ENCODE assay signal across 13 cellular contexts in the genomic region with DNA sequence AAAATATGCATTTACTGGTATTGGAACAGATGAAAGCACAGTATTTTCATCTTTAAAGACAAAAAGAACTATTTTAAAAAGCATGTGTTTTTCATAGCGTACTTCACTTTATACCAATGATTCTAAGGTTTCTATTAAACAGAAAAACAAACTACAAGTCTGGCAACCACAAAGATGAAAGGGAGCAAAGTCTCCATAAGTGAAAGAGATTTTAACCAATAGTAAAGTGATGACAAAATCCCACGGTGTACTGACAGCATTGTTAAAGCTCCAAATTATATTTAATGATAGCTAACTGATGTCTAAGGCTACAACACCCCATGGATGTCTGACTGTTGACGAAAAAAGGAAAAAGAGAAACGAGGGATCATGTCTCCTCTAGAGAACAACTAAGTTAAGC.
"Had no signal": no experiment of that assay in that cellular context is flagged by ENCODE, and none has a peak within 500 bp of the region (broad histone marks: within the 10 kb centered on the region; RNA-seq: fewer than 3 reads in every experiment).

No MANE protein-coding gene starts in this region.

- H3K27me3 Mint-ChIP-seq: activated CD4-positive, alpha-beta T cell treated with anti-CD3 and anti-CD28 coated beads for 36 hours; naive B cell had no signal

- H3K27me3 ChIP-seq: ascending aorta, colonic mucosa, heart left ventricle, right atrium auricular region had no signal

- H3K4me3 ChIP-seq: ascending aorta, colonic mucosa, heart left ventricle, right atrium auricular region, skin epidermis had no signal

- H3K4me1 ChIP-seq: ascending aorta, colonic mucosa had no signal

- ATAC-seq: activated CD4-positive, alpha-beta T cell treated with anti-CD3 and anti-CD28 coated beads for 36 hours; heart left ventricle; left colon had no signal

- H3K9me3 ChIP-seq: ascending aorta, colonic mucosa, heart left ventricle, right atrium auricular region had no signal

- H3K4me3 Mint-ChIP-seq: activated CD4-positive, alpha-beta T cell treated with anti-CD3 and anti-CD28 coated beads for 36 hours; naive B cell had no signal

- H3K27ac ChIP-seq: ascending aorta, colonic mucosa, heart left ventricle, right atrium auricular region had no signal

- H3K36me3 ChIP-seq: ascending aorta, colonic mucosa, heart left ventricle, right atrium auricular region had no signal

- H3K9me3 Mint-ChIP-seq: naive B cell had no signal

- H3K27ac Mint-ChIP-seq: activated CD4-positive, alpha-beta T cell treated with anti-CD3 and anti-CD28 coated beads for 36 hours; naive B cell had no signal

- DNase-seq: activated CD4-positive, alpha-beta T cell treated with anti-CD3 and anti-CD28 coated beads for 36 hours; colonic mucosa; heart left ventricle; left colon; naive B cell; posterior cingulate gyrus; SIG-M5; substantia nigra; T-helper 9 cell; trophoblast cell had no signal

- H3K36me3 Mint-ChIP-seq: naive B cell had no signal
